In genomic region chr9:70675868-70676370, GRCh38 we compare ENCODE assay signal across 16 cellular contexts.
DNase-seq lines count a peak whose midpoint lies in the region; ATAC-seq, FAIRE-seq and TF ChIP-seq lines count a peak whose summit lies in the region.
"Had no signal": no experiment of that assay in that cellular context is flagged by ENCODE, and none has a peak within 500 bp of the region (broad histone marks: within the 10 kb centered on the region; RNA-seq: fewer than 3 reads in every experiment).

No MANE protein-coding gene starts in this region.

- H3K9me3 ChIP-seq in HEK293 (ENCODE audit: control insufficient read depth, insufficient read depth, low read depth, low read length), result no peaks in the 10 kb centered on the region

- DNase-seq in NCI-H2227 treated with DMSO at 0.1 percent for 48 hours (lab: John Stamatoyannopoulos, UW) (peak; percentile 39), pons (ENCODE audit: low spot score) (no peak), DMS 273 (lab: John Stamatoyannopoulos, UW; ENCODE audit: unreplicated experiment) (no peak)
- no peak for DNase-seq in activated CD8-positive, alpha-beta memory T cell treated with anti-CD3 and anti-CD28 coated beads for 24 hours
- DNase-seq: AML-193; CD4-positive, alpha-beta T cell; DMS79 treated with DMSO at 0.1 percent for 48 hours; GF-D8; KBM-7 had no signal

- no peak overlapping the region for H3K4me3 ChIP-seq in HEK293 (ENCODE audit: low read depth, low read length)
- H3K4me3 ChIP-seq: GM23338 had no signal

- no peak overlapping the region for H3K27ac ChIP-seq in HEK293 (ENCODE audit: extremely low read depth, low read depth, low read length)
- H3K27ac ChIP-seq: C4-2B had no signal

- ATAC-seq in HG02763 (IDR thresholded peaks at IDR 0.05; ENCODE audit: unreplicated experiment), result no peak
- ATAC-seq: GM23338, HCT116 had no signal

- H3K4me1 ChIP-seq in HEK293 (ENCODE audit: control insufficient read depth, insufficient read depth, low read length), result peaks cover 3% of the 10 kb centered on the region; the same call in 1 of the 2 replicates

- POLR2A ChIA-PET in HEK293 (lab: Yijun Ruan, JAX), result no interaction called here

- H3K36me3 ChIP-seq in HEK293 (ENCODE audit: control insufficient read depth in 2 of 2, insufficient read depth in 1 of 2, low read length in 2 of 2), result no peaks in the 10 kb centered on the region

- CTCF ChIA-PET in HEK293 (lab: Yijun Ruan, JAX), result interaction anchor here (1.0 kb wide), 1 partner anchor 10 kb away, joined by 3 read pairs; no protein-coding TSS in a partner anchor

- FAIRE-seq in endometrium (lab: Jason Lieb, UNC), result peak; percentile 93
- FAIRE-seq: H54 had no signal

- no peak for TF ChIP-seq CTCF in HEK293 (tag by site-specific recombination; IDR thresholded peaks at IDR 0.05)

TF ChIP-seq in HEK293, 187 proteins besides CTCF, POLR2A, EP300 and RAD21:
- TF ChIP-seq PRDM4 (tag by site-specific recombination; IDR thresholded peaks at IDR 0.05), result no peak
- 0 out of 2 replicates have a peak, but pooled peaks have one; percentile 38 for TF ChIP-seq BCL6B (tag by site-specific recombination; IDR thresholded peaks at IDR 0.05)
- no peak for TF ChIP-seq ZNF132 (tag by site-specific recombination; IDR thresholded peaks at IDR 0.05; ENCODE audit: borderline replicate concordance)
